Comparison of ENCODE assay signal across 16 cellular contexts in genomic region chr5:16704945-16705344, GRCh38.
A peak's percentile ranks its signal among the peaks of the same experiment; 100 is the strongest.
DNase-seq lines count a peak whose midpoint lies in the region; ATAC-seq and TF ChIP-seq lines count a peak whose summit lies in the region.
"Had no signal": no experiment of that assay in that cellular context is flagged by ENCODE, and none has a peak within 500 bp of the region (broad histone marks: within the 10 kb centered on the region; RNA-seq: fewer than 3 reads in every experiment).

No MANE protein-coding gene starts in this region.

- H3K36me3 Mint-ChIP-seq in GM23338 (ENCODE audit: low read depth) (peaks cover 96% of the 10 kb centered on the region), WTC11 (peaks cover 81% of the 10 kb centered on the region), endothelial cell (ENCODE audit: low read depth, unreplicated experiment) (peaks cover 75% of the 10 kb centered on the region), nephron progenitor cell (ENCODE audit: low read depth) (peaks cover 86% of the 10 kb centered on the region)
- H3K36me3 Mint-ChIP-seq: CD8-positive, alpha-beta T cell had no signal

- H3K27me3 Mint-ChIP-seq in GM23338 (ENCODE audit: insufficient read depth, low read depth, poor library complexity): peaks cover 15% of the 10 kb centered on the region
- no peaks in the 10 kb centered on the region for H3K27me3 Mint-ChIP-seq in WTC11 (ENCODE audit: low read depth)
- peaks cover 19% of the 10 kb centered on the region for H3K27me3 Mint-ChIP-seq in endothelial cell (ENCODE audit: unreplicated experiment)
- no peaks in the 10 kb centered on the region for H3K27me3 Mint-ChIP-seq in nephron progenitor cell (ENCODE audit: low read depth, poor library complexity)

- H3K4me1 Mint-ChIP-seq in GM23338 (peaks cover 36% of the 10 kb centered on the region), WTC11 (peaks cover 35% of the 10 kb centered on the region), endothelial cell (ENCODE audit: unreplicated experiment) (peaks cover 49% of the 10 kb centered on the region), nephron progenitor cell (no peaks in the 10 kb centered on the region)

- H3K79me2 ChIP-seq in GM23338 (replicated peaks; ENCODE audit: insufficient read depth): peaks cover 68% of the 10 kb centered on the region

- H3K4me3 ChIP-seq in GM23338: no peak overlapping the region
- H3K4me3 ChIP-seq: HAP-1 had no signal

- peaks cover 66% of the 10 kb centered on the region for H3K36me3 ChIP-seq in GM23338 (ENCODE audit: insufficient read depth)

- CTCF ChIA-PET in WTC11 (lab: Charles Lee): interaction anchor here (1.0 kb wide), 1 partner anchor 15 kb away, joined by 3 read pairs; no protein-coding TSS in a partner anchor

- H3K9me2 ChIP-seq in GM23338 (ENCODE audit: insufficient read depth): no peaks in the 10 kb centered on the region

- peaks cover 35% of the 10 kb centered on the region for H3K4me1 ChIP-seq in GM23338 (ENCODE audit: insufficient read depth)

- no peak overlapping the region for H3K4me2 ChIP-seq in GM23338

- POLR2A ChIA-PET in WTC11 (lab: Charles Lee): interaction anchor here (0.7 kb wide), 1 partner anchor 17 kb away, joined by 3 read pairs; no protein-coding TSS in a partner anchor

- DNase-seq in GM23338 (ENCODE audit: low spot score) (no peak), WTC11 (ENCODE audit: low spot score) (no peak), endothelial cell (ENCODE audit: low spot score) (no peak), nephron progenitor cell (no peak), NCI-H345 treated with DMSO at 0.1 percent for 48 hours (lab: John Stamatoyannopoulos, UW; ENCODE audit: unreplicated experiment) (no peak), GM20000 (ENCODE audit: low spot score) (no peak)
- no peak for DNase-seq in stimulated activated CD4-positive, alpha-beta T cell treated with anti-CD3 and anti-CD28 coated beads, Interleukin-4, amount 100 ng/mL, for 24 hours
- DNase-seq: CD8-positive, alpha-beta T cell; COR-L47; GF-D8; GOT3; IMR-90 had no signal

- no peak for TF ChIP-seq CTCF in GM23338 (conservative IDR thresholded peaks at IDR 0.05; ENCODE audit: low read depth in 2 of 2)
- no peak for TF ChIP-seq CTCF in WTC11 (IDR thresholded peaks at IDR 0.05)
- no peak for TF ChIP-seq CTCF in endothelial cell (IDR thresholded peaks at IDR 0.05; ENCODE audit: unreplicated experiment)
- no peak for TF ChIP-seq CTCF in nephron progenitor cell (IDR thresholded peaks at IDR 0.05)
- TF ChIP-seq CTCF in GM20000 (IDR thresholded peaks at IDR 0.05; ENCODE audit: extremely low read depth, missing control alignments): no peak

- H3F3A ChIP-seq in GM23338 (replicated peaks; ENCODE audit: low read depth): peaks cover 32% of the 10 kb centered on the region; the same call in 1 of the 2 replicates

- no peaks in the 10 kb centered on the region for H3K27me3 ChIP-seq in GM23338 (ENCODE audit: insufficient read depth)

- H3K9me3 Mint-ChIP-seq in GM23338: no peaks in the 10 kb centered on the region
- no peaks in the 10 kb centered on the region for H3K9me3 Mint-ChIP-seq in WTC11
- no peaks in the 10 kb centered on the region for H3K9me3 Mint-ChIP-seq in endothelial cell (ENCODE audit: unreplicated experiment)
- peaks cover 4% of the 10 kb centered on the region for H3K9me3 Mint-ChIP-seq in nephron progenitor cell
- H3K9me3 Mint-ChIP-seq: CD8-positive, alpha-beta T cell had no signal

- H3K27ac ChIP-seq in GM23338 (ENCODE audit: low read depth): peak overlapping the region; percentile 84
- H3K27ac ChIP-seq: 22Rv1 had no signal

- H3K27ac Mint-ChIP-seq in GM23338 (peak overlapping the region; percentile 15; the same call in 1 of the 2 replicates), WTC11 (peak overlapping the region; percentile 38), endothelial cell (ENCODE audit: unreplicated experiment) (peak overlapping the region; percentile 21), nephron progenitor cell (peak overlapping the region; percentile 5)
- H3K27ac Mint-ChIP-seq: CD14-positive monocyte; CD8-positive, alpha-beta T cell had no signal

- H3K4me3 Mint-ChIP-seq in GM23338 (no peak overlapping the region), WTC11 (no peak overlapping the region), endothelial cell (ENCODE audit: unreplicated experiment) (peak overlapping the region; percentile 63), nephron progenitor cell (no peak overlapping the region)
- H3K4me3 Mint-ChIP-seq: CD14-positive monocyte; CD8-positive, alpha-beta T cell had no signal

- ATAC-seq in GM23338 (no peak), WTC11 (no peak), GM19035 (IDR thresholded peaks at IDR 0.05; ENCODE audit: unreplicated experiment) (no peak)
- ATAC-seq: CD8-positive, alpha-beta T cell had no signal

- H2AFZ ChIP-seq in GM23338: no peak overlapping the region

- peaks cover 21% of the 10 kb centered on the region for H4K20me1 ChIP-seq in GM23338 (replicated peaks; ENCODE audit: insufficient read depth)

TF ChIP-seq in GM23338, 12 proteins besides CTCF, POLR2A, EP300 and RAD21 (continues in another document):
- TF ChIP-seq ZNF331 (CRISPR knock-in tag; IDR thresholded peaks at IDR 0.05; ENCODE audit: low read depth) (no peak), ZNF114 (CRISPR knock-in tag; IDR thresholded peaks at IDR 0.05) (no peak), JUNB (IDR thresholded peaks at IDR 0.05; ENCODE audit: unreplicated experiment) (no peak), ETS1 (IDR thresholded peaks at IDR 0.05) (no peak)

TF ChIP-seq in WTC11, 78 proteins besides CTCF, POLR2A, EP300 and RAD21 (continues in another document):
- TF ChIP-seq ZNF532 (CRISPR knock-in tag; IDR thresholded peaks at IDR 0.05; ENCODE audit: borderline replicate concordance) (no peak), NFE2L1 (CRISPR knock-in tag; IDR thresholded peaks at IDR 0.05) (no peak), NR3C1 (CRISPR knock-in tag; conservative IDR thresholded peaks at IDR 0.05; ENCODE audit: low read depth) (no peak), HMGXB4 (CRISPR knock-in tag; IDR thresholded peaks at IDR 0.05) (no peak), ZBTB43 (CRISPR knock-in tag; IDR thresholded peaks at IDR 0.05) (no peak), MAX (CRISPR knock-in tag; IDR thresholded peaks at IDR 0.05) (no peak)
